Comparison of ENCODE assay signal across 9 cellular contexts in the genomic region with DNA sequence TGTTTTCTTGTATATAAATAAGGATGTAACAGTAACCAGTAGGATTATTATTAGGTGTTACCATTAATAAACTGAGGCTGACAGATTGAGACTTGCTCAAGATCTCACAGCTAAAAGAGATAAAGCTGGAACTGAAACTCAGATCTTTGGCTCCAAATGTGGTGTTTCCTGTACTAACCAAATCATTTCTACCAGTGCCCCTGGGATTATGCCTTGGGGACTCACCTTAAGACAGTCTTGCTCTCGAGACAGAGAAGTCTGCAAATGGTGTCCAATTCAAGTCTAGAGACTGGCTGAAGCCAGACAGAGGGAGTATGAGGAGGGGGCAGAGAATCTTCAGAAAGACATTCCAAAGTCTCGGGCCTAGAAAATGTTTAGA. TPM values are rescaled to one million over a fixed set of nuclear protein-coding genes. Genes with fewer than 3 reads are reported as not detected.
DNase-seq lines count a peak whose midpoint lies in the region; ATAC-seq lines count a peak whose summit lies in the region.
"Had no signal": no experiment of that assay in that cellular context is flagged by ENCODE, and none has a peak within 500 bp of the region (broad histone marks: within the 10 kb centered on the region; RNA-seq: fewer than 3 reads in every experiment).

No MANE protein-coding gene starts in this region.

- H4K91ac ChIP-seq in trophoblast cell (ENCODE audit: low read depth, low read length) = no peak overlapping the region

- no peak overlapping the region for H3K4ac ChIP-seq in trophoblast cell (ENCODE audit: low read depth, low read length)

- no peaks in the 10 kb centered on the region for H3K79me2 ChIP-seq in trophoblast cell (ENCODE audit: control insufficient read depth, insufficient read depth, low read length, poor library complexity)

- H3K27ac ChIP-seq in skeletal muscle tissue (ENCODE audit: low read depth, low read length) (peak overlapping the region; percentile 62), trophoblast cell (ENCODE audit: low read depth, low read length) (no peak overlapping the region)

- no peak overlapping the region for H3K9ac ChIP-seq in skeletal muscle tissue (ENCODE audit: low read depth in 1 of 3, low read length in 3 of 3)
- no peak overlapping the region for H3K9ac ChIP-seq in trophoblast cell (ENCODE audit: low read length)

- no peak overlapping the region for H3K18ac ChIP-seq in trophoblast cell (ENCODE audit: low read length)

- H3K27me3 ChIP-seq in skeletal muscle tissue (ENCODE audit: control insufficient read depth in 3 of 3, insufficient read depth in 3 of 3, low read length in 3 of 3) (no peaks in the 10 kb centered on the region), trophoblast cell (ENCODE audit: insufficient read depth, low read length) (no peaks in the 10 kb centered on the region)

- peak; percentile 38 for ATAC-seq in GM18868 (IDR thresholded peaks at IDR 0.05; ENCODE audit: unreplicated experiment)
- peak; percentile 29 for ATAC-seq in HG02798 (IDR thresholded peaks at IDR 0.05; ENCODE audit: poor library complexity, unreplicated experiment)
- ATAC-seq in activated CD8-positive, alpha-beta T cell treated with anti-CD3 and anti-CD28 coated beads, Interleukin-2, amount 10 ng/mL, durations not matched to agents 7 days and 5 days = no peak
- ATAC-seq in HG03439 (IDR thresholded peaks at IDR 0.05; ENCODE audit: unreplicated experiment) = no peak

- no peak overlapping the region for H2BK12ac ChIP-seq in trophoblast cell (ENCODE audit: low read length)

- peaks cover 31% of the 10 kb centered on the region for H3K4me1 Mint-ChIP-seq in activated CD8-positive, alpha-beta T cell treated with anti-CD3 and anti-CD28 coated beads, Interleukin-2, amount 10 ng/mL, durations not matched to agents 7 days and 5 days (ENCODE audit: low read depth)

- no peak overlapping the region for H3K23ac ChIP-seq in trophoblast cell (ENCODE audit: low read length)

- H2BK5ac ChIP-seq in trophoblast cell (ENCODE audit: low read depth, low read length, poor library complexity) = no peak overlapping the region

- no peak overlapping the region for H4K8ac ChIP-seq in trophoblast cell (ENCODE audit: low read depth, low read length)

- H3K9me3 Mint-ChIP-seq in activated CD8-positive, alpha-beta T cell treated with anti-CD3 and anti-CD28 coated beads, Interleukin-2, amount 10 ng/mL, durations not matched to agents 7 days and 5 days (ENCODE audit: insufficient read depth) = peaks cover 12% of the 10 kb centered on the region

- CTCF ChIA-PET in activated CD8-positive, alpha-beta T cell treated with anti-CD3 and anti-CD28 coated beads, Interleukin-2, amount 10 ng/mL, durations not matched to agents 7 days and 5 days (lab: Charles Lee) = interaction anchor here (1.0 to 4.9 kb wide), 7 partner anchors 14 to 120 kb away, joined by 3 to 34 read pairs (median 7); a partner anchor contains a TSS

- H3K4me3 ChIP-seq in skeletal muscle tissue (ENCODE audit: low read length in 3 of 3) (no peak overlapping the region), trophoblast cell (ENCODE audit: low read depth, low read length) (no peak overlapping the region)

- H3K27me3 Mint-ChIP-seq in activated CD8-positive, alpha-beta T cell treated with anti-CD3 and anti-CD28 coated beads, Interleukin-2, amount 10 ng/mL, durations not matched to agents 7 days and 5 days (ENCODE audit: low read depth) = no peaks in the 10 kb centered on the region

- H3K9me3 ChIP-seq in skeletal muscle tissue (ENCODE audit: control insufficient read depth in 3 of 3, low read length in 3 of 3) (no peaks in the 10 kb centered on the region), trophoblast cell (ENCODE audit: insufficient read depth, low read depth, low read length) (peaks cover 4% of the 10 kb centered on the region)

- H3K14ac ChIP-seq in trophoblast cell (ENCODE audit: low read length) = no peak overlapping the region

- no peak for DNase-seq in activated CD8-positive, alpha-beta T cell treated with anti-CD3 and anti-CD28 coated beads, Interleukin-2, amount 10 ng/mL, durations not matched to agents 7 days and 5 days
- DNase-seq in trophoblast cell = no peak
- DNase-seq in cerebellar cortex (ENCODE audit: low spot score) = no peak
- DNase-seq in GM19238 (ENCODE audit: insufficient read length, low spot score) = no peak

- H3K36me3 ChIP-seq in skeletal muscle tissue (ENCODE audit: control insufficient read depth in 3 of 3, insufficient read depth in 3 of 3, low read length in 3 of 3) (no peaks in the 10 kb centered on the region), trophoblast cell (ENCODE audit: control insufficient read depth in 1 of 2, insufficient read depth in 2 of 2, low read length in 2 of 2) (no peaks in the 10 kb centered on the region)

- no peak overlapping the region for H2AFZ ChIP-seq in trophoblast cell (ENCODE audit: insufficient read depth, low read length, poor library complexity)

- POLR2A ChIA-PET in activated CD8-positive, alpha-beta T cell treated with anti-CD3 and anti-CD28 coated beads, Interleukin-2, amount 10 ng/mL, durations not matched to agents 7 days and 5 days (lab: Charles Lee) = interaction anchor here (0.6 to 5.9 kb wide), 13 partner anchors 8 to 467 kb away, joined by 3 to 117 read pairs (median 8); a partner anchor contains a TSS

- no peak overlapping the region for H2AK5ac ChIP-seq in trophoblast cell (ENCODE audit: low read length)

- WGBS in trophoblast cell (ENCODE audit: extremely low coverage, insufficient coverage, insufficient read length) = no CpG with 5 or more reads among the region's 2 CpGs

- no peaks in the 10 kb centered on the region for H3K4me1 ChIP-seq in skeletal muscle tissue (ENCODE audit: control insufficient read depth in 3 of 3, insufficient read depth in 3 of 3, low read length in 3 of 3)
- no peaks in the 10 kb centered on the region for H3K4me1 ChIP-seq in trophoblast cell (ENCODE audit: control insufficient read depth in 1 of 2, insufficient read depth in 2 of 2, low read length in 2 of 2)

- peak overlapping the region; percentile 98 for H3K27ac Mint-ChIP-seq in activated CD8-positive, alpha-beta T cell treated with anti-CD3 and anti-CD28 coated beads, Interleukin-2, amount 10 ng/mL, durations not matched to agents 7 days and 5 days

- peak overlapping the region; percentile 97 for H3K4me3 Mint-ChIP-seq in activated CD8-positive, alpha-beta T cell treated with anti-CD3 and anti-CD28 coated beads, Interleukin-2, amount 10 ng/mL, durations not matched to agents 7 days and 5 days

- no peak overlapping the region for H4K12ac ChIP-seq in trophoblast cell (ENCODE audit: low read depth, low read length)

- H3K79me1 ChIP-seq in trophoblast cell (ENCODE audit: low read length) = no peaks in the 10 kb centered on the region

- peaks cover 45% of the 10 kb centered on the region for H3K36me3 Mint-ChIP-seq in activated CD8-positive, alpha-beta T cell treated with anti-CD3 and anti-CD28 coated beads, Interleukin-2, amount 10 ng/mL, durations not matched to agents 7 days and 5 days (ENCODE audit: low read depth)

- H2BK120ac ChIP-seq in trophoblast cell (ENCODE audit: insufficient read depth, low read length, poor library complexity) = no peak overlapping the region

- H3K4me2 ChIP-seq in trophoblast cell (ENCODE audit: low read length) = no peak overlapping the region

RNA-seq across cellular contexts. Expression of a gene that starts 0.6 kb away (rescaled TPM):
- total RNA-seq in activated CD8-positive, alpha-beta T cell treated with anti-CD3 and anti-CD28 coated beads, Interleukin-2, amount 10 ng/mL, durations not matched to agents 7 days and 5 days = 100 to 1,000 TPM; 392 to 404 TPM
- total RNA-seq in skeletal muscle tissue = 19.8 TPM
- polyA plus RNA-seq in trophoblast cell (2013) = 0.04 TPM in 2 replicates
- total RNA-seq: bronchial epithelial cell had no signal

Comparison
In these comparisons a context has a peak if more than half of its experiments do, and no peak if none do; other contexts are left out.
1. ATAC-seq: peak in GM18868 (single experiment) and HG02798 (single experiment); none in activated CD8-positive, alpha-beta T cell treated with anti-CD3 and anti-CD28 coated beads, Interleukin-2, amount 10 ng/mL, durations not matched to agents 7 days and 5 days (single experiment) and HG03439 (single experiment).
2. RNA of a gene that starts 0.6 kb away (total RNA-seq): 392 to 404 TPM in activated CD8-positive, alpha-beta T cell treated with anti-CD3 and anti-CD28 coated beads, Interleukin-2, amount 10 ng/mL, durations not matched to agents 7 days and 5 days; 19.8 TPM in skeletal muscle tissue (single experiment); every median in the first group is over 10 times any median in the second.